In the genomic region with DNA sequence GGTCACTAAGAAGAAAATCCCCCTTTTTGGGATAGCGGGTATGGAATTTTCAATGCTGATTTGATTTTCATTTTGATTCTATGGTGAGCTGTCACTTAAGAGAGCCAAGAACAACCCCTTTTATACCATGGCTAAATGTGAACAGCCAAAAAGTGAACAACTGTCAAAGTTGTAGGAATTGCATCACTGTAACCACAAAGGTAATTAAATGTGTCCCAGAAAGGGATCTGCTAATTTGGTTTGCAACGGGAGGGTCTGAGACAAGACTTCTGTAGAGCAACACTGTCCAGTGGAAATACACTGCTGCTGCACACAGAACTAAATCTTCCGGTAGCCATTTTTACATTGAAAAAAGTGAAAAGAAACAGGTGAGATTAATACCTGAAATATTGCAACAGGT, we compare ENCODE assay signal across 32 cellular contexts. TPM values are rescaled to one million over a fixed set of nuclear protein-coding genes. Genes with fewer than 3 reads are reported as not detected.
DNase-seq lines count a peak whose midpoint lies in the region; ATAC-seq and TF ChIP-seq lines count a peak whose summit lies in the region.
"Had no signal": no experiment of that assay in that cellular context is flagged by ENCODE, and none has a peak within 500 bp of the region (broad histone marks: within the 10 kb centered on the region; RNA-seq: fewer than 3 reads in every experiment).

No MANE protein-coding gene starts in this region.

- H3K27ac ChIP-seq in HEK293 (ENCODE audit: extremely low read depth, low read depth, low read length) (no peak overlapping the region), breast epithelium (no peak overlapping the region), brain microvascular endothelial cell (no peak overlapping the region)
- H3K27ac ChIP-seq: psoas muscle, RWPE1, sigmoid colon, WERI-Rb-1 had no signal

- intact Hi-C loops in breast epithelium (cut with DNase I; ENCODE audit: low total_unique reads): no loop called here

- no peaks in the 10 kb centered on the region for H3K27me3 ChIP-seq in breast epithelium
- no peaks in the 10 kb centered on the region for H3K27me3 ChIP-seq in brain microvascular endothelial cell (replicated peaks)
- H3K27me3 ChIP-seq: sigmoid colon had no signal

- POLR2A ChIA-PET in HEK293 (lab: Yijun Ruan, JAX): no interaction called here

- no peak overlapping the region for H3K4me3 ChIP-seq in HEK293 (ENCODE audit: low read depth, low read length)
- H3K4me3 ChIP-seq in breast epithelium: no peak overlapping the region
- H3K4me3 ChIP-seq in brain microvascular endothelial cell (ENCODE audit: low read depth, low read length): no peak overlapping the region
- H3K4me3 ChIP-seq: psoas muscle, sigmoid colon had no signal

- H3K36me3 Mint-ChIP-seq in natural killer cell treated with Interleukin-12 subunit alpha and Interleukin-12 subunit beta and Interleukin-15 and Interleukin-18, amount 100 ng/mL, for 72 hours: peaks cover 28% of the 10 kb centered on the region
- H3K36me3 Mint-ChIP-seq: mesothelial cell of epicardium had no signal

- no peak for TF ChIP-seq POLR2A in breast epithelium (IDR thresholded peaks at IDR 0.05)

- H3K9me3 ChIP-seq in HEK293 (ENCODE audit: control insufficient read depth, insufficient read depth, low read depth, low read length) (no peaks in the 10 kb centered on the region), breast epithelium (no peaks in the 10 kb centered on the region)
- H3K9me3 ChIP-seq: psoas muscle, sigmoid colon, SK-N-SH had no signal

- H3K4me3 Mint-ChIP-seq in natural killer cell treated with Interleukin-12 subunit alpha and Interleukin-12 subunit beta and Interleukin-15 and Interleukin-18, amount 100 ng/mL, for 72 hours: peak overlapping the region; percentile 62
- H3K4me3 Mint-ChIP-seq: activated naive CD4-positive, alpha-beta T cell treated with anti-CD3 and anti-CD28 coated beads for 36 hours; mesothelial cell of epicardium had no signal

- no peak for TF ChIP-seq CTCF in HEK293 (tag by site-specific recombination; IDR thresholded peaks at IDR 0.05)
- no peak for TF ChIP-seq CTCF in breast epithelium (IDR thresholded peaks at IDR 0.05)
- TF ChIP-seq CTCF in brain microvascular endothelial cell (IDR thresholded peaks at IDR 0.05; ENCODE audit: low read depth, low read length, missing control alignments): no peak

- no peaks in the 10 kb centered on the region for H3K27me3 Mint-ChIP-seq in natural killer cell treated with Interleukin-12 subunit alpha and Interleukin-12 subunit beta and Interleukin-15 and Interleukin-18, amount 100 ng/mL, for 72 hours
- H3K27me3 Mint-ChIP-seq: naive B cell had no signal

- peaks cover 10% of the 10 kb centered on the region for H3K9me3 Mint-ChIP-seq in natural killer cell treated with Interleukin-12 subunit alpha and Interleukin-12 subunit beta and Interleukin-15 and Interleukin-18, amount 100 ng/mL, for 72 hours
- H3K9me3 Mint-ChIP-seq: mesothelial cell of epicardium had no signal

- CTCF ChIA-PET in HEK293 (lab: Yijun Ruan, JAX): interaction anchor here (0.7 to 1.2 kb wide), 2 partner anchors 90 to 113 kb away, joined by 3 read pairs; no protein-coding TSS in a partner anchor

- no peak for ATAC-seq in natural killer cell treated with Interleukin-12 subunit alpha and Interleukin-12 subunit beta and Interleukin-15 and Interleukin-18, amount 100 ng/mL, for 72 hours
- ATAC-seq: HCT116, psoas muscle had no signal

- H3K4me1 ChIP-seq in HEK293 (ENCODE audit: control insufficient read depth, insufficient read depth, low read length) (no peaks in the 10 kb centered on the region; the same call in 1 of the 2 replicates), breast epithelium (no peaks in the 10 kb centered on the region)
- H3K4me1 ChIP-seq: psoas muscle, sigmoid colon had no signal

- peaks cover 73 to 88% of the 10 kb centered on the region in 2 donors for H3K4me1 Mint-ChIP-seq in natural killer cell treated with Interleukin-12 subunit alpha and Interleukin-12 subunit beta and Interleukin-15 and Interleukin-18, amount 100 ng/mL, for 72 hours (ENCODE audit: low read depth in 2 of 2)

- in situ Hi-C loops in brain microvascular endothelial cell (cut with HindIII; ENCODE audit: low pct_ligation_motif_present, low sequenced_read_pairs): no loop called here

- H3K27ac Mint-ChIP-seq in natural killer cell treated with Interleukin-12 subunit alpha and Interleukin-12 subunit beta and Interleukin-15 and Interleukin-18, amount 100 ng/mL, for 72 hours: peak overlapping the region; percentile 27 to 86
- H3K27ac Mint-ChIP-seq: activated naive CD4-positive, alpha-beta T cell treated with anti-CD3 and anti-CD28 coated beads for 36 hours; mesothelial cell of epicardium had no signal

- no peaks in the 10 kb centered on the region for H3K36me3 ChIP-seq in HEK293 (ENCODE audit: control insufficient read depth in 2 of 2, insufficient read depth in 1 of 2, low read length in 2 of 2)
- no peaks in the 10 kb centered on the region for H3K36me3 ChIP-seq in breast epithelium
- H3K36me3 ChIP-seq in brain microvascular endothelial cell (replicated peaks): peaks cover 3% of the 10 kb centered on the region
- H3K36me3 ChIP-seq: sigmoid colon, WERI-Rb-1 had no signal

- peak; percentile 60 for DNase-seq in SIG-M5 treated with dmso at 0.1 percent for 504 hours (lab: John Stamatoyannopoulos, UW; ENCODE audit: unreplicated experiment)
- DNase-seq in SIG-M5 (lab: John Stamatoyannopoulos, UW): no peak
- DNase-seq in NOMO-1 treated with dmso at 0.1 percent for 144 hours (lab: John Stamatoyannopoulos, UW; ENCODE audit: unreplicated experiment): peak; percentile 73
- DNase-seq in natural killer cell treated with Interleukin-12 subunit alpha and Interleukin-12 subunit beta and Interleukin-15 and Interleukin-18, amount 100 ng/mL, for 72 hours (ENCODE audit: low spot score): no peak
- no peak for DNase-seq in AG08396 (ENCODE audit: low spot score)
- no peak for DNase-seq in breast epithelium (ENCODE audit: low spot score in 2 of 2)
- no peak for DNase-seq in brain microvascular endothelial cell
- DNase-seq: 8988T; activated CD4-positive, alpha-beta T cell treated with anti-CD3 and anti-CD28 coated beads for 48 hours; activated naive CD4-positive, alpha-beta T cell treated with anti-CD3 and anti-CD28 coated beads for 36 hours; activated T-cell treated with anti-CD3 and anti-CD28 coated beads, Interleukin-2, amount 50 U/mL, for 48 hours; amygdala; COR-L47; DMS79 treated with DMSO at 0.1 percent for 48 hours; effector CD4-positive, alpha-beta T cell; glutamatergic neuron; Kasumi-1; naive B cell; NCI-H1092 treated with DMSO at 0.1 percent for 48 hours; NCI-H187; NCI-H2171; NCI-H526; occipital lobe; psoas muscle; sigmoid colon; SK-N-SH; stimulated activated naive CD4-positive, alpha-beta T cell treated with Interleukin-2 at 50 U/mL for 16 hours; WERI-Rb-1 had no signal

TF ChIP-seq in HEK293, 187 proteins besides CTCF, POLR2A, EP300 and RAD21:
- TF ChIP-seq FEZF1 (tag by site-specific recombination; IDR thresholded peaks at IDR 0.05) (0 out of 2 replicates have a peak, but pooled peaks have one; percentile 29), MZF1 (tag by site-specific recombination; IDR thresholded peaks at IDR 0.05; ENCODE audit: borderline replicate concordance) (0 out of 2 replicates have a peak, but pooled peaks have one; percentile 37)
- TF ChIP-seq, protein P1, sequence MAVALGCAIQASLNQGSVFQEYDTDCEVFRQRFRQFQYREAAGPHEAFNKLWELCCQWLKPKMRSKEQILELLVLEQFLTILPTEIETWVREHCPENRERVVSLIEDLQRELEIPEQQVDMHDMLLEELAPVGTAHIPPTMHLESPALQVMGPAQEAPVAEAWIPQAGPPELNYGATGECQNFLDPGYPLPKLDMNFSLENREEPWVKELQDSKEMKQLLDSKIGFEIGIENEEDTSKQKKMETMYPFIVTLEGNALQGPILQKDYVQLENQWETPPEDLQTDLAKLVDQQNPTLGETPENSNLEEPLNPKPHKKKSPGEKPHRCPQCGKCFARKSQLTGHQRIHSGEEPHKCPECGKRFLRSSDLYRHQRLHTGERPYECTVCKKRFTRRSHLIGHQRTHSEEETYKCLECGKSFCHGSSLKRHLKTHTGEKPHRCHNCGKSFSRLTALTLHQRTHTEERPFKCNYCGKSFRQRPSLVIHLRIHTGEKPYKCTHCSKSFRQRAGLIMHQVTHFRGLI (tag by site-specific recombination; IDR thresholded peaks at IDR 0.05): no peak

RNA-seq across cellular contexts. Expression of gene CHST11, which starts 14.6 kb away (rescaled TPM):
- 100 to 1,000 TPM; 195 to 374 TPM for total RNA-seq in natural killer cell treated with Interleukin-12 subunit alpha and Interleukin-12 subunit beta and Interleukin-15 and Interleukin-18, amount 100 ng/mL, for 72 hours
- total RNA-seq in breast epithelium: 10 to 100 TPM; 12.5 to 16.4 (median 15.5) TPM

Comparison
In these comparisons a context has a peak if more than half of its experiments do, and no peak if none do; other contexts are left out.
1. DNase-seq: peak in SIG-M5 treated with dmso at 0.1 percent for 504 hours (single experiment) and NOMO-1 treated with dmso at 0.1 percent for 144 hours (single experiment); none in SIG-M5 (single experiment), natural killer cell treated with Interleukin-12 subunit alpha and Interleukin-12 subunit beta and Interleukin-15 and Interleukin-18, amount 100 ng/mL, for 72 hours (single experiment), AG08396 (single experiment), breast epithelium (0 of 2) and brain microvascular endothelial cell (single experiment).
2. RNA of gene CHST11, which starts 14.6 kb away (total RNA-seq): 195 to 374 TPM in natural killer cell treated with Interleukin-12 subunit alpha and Interleukin-12 subunit beta and Interleukin-15 and Interleukin-18, amount 100 ng/mL, for 72 hours; 12.5 to 16.4 TPM in breast epithelium; every median in the first group is over 10 times any median in the second.